ENCODE assay signal across 9 cellular contexts in genomic region chr11:17230867-17231851, GRCh38. TPM values are rescaled to one million over a fixed set of nuclear protein-coding genes. Genes with fewer than 3 reads are reported as not detected.
DNase-seq lines count a peak whose midpoint lies in the region; ATAC-seq and TF ChIP-seq lines count a peak whose summit lies in the region.
"Had no signal": no experiment of that assay in that cellular context is flagged by ENCODE, and none has a peak within 500 bp of the region (broad histone marks: within the 10 kb centered on the region; RNA-seq: fewer than 3 reads in every experiment).

No MANE protein-coding gene starts in this region.

- H3K9me3 Mint-ChIP-seq in activated CD8-positive, alpha-beta T cell treated with anti-CD3 and anti-CD28 coated beads, Interleukin-2, amount 10 ng/mL, durations not matched to agents 7 days and 5 days (ENCODE audit: insufficient read depth), result no peaks in the 10 kb centered on the region

- no peaks in the 10 kb centered on the region for H4K20me1 ChIP-seq in PC-9 (ENCODE audit: insufficient read depth)

- H3K4me1 Mint-ChIP-seq in activated CD8-positive, alpha-beta T cell treated with anti-CD3 and anti-CD28 coated beads, Interleukin-2, amount 10 ng/mL, durations not matched to agents 7 days and 5 days (ENCODE audit: low read depth), result peaks cover 18% of the 10 kb centered on the region

- TF ChIP-seq CTCF in upper lobe of right lung (IDR thresholded peaks at IDR 0.05) (no peak), PC-9 (conservative IDR thresholded peaks at IDR 0.05) (no peak)

- CTCF ChIA-PET in activated CD8-positive, alpha-beta T cell treated with anti-CD3 and anti-CD28 coated beads, Interleukin-2, amount 10 ng/mL, durations not matched to agents 7 days and 5 days (lab: Charles Lee), result interaction anchor here (0.8 to 2.3 kb wide), 33 partner anchors 9 to 430 kb away, joined by 3 to 30 read pairs (median 5); partner anchors contain the start of genes KCNJ11, NUCB2 and PIK3C2A
- CTCF ChIA-PET in PC-9 (lab: Charles Lee), result no interaction called here

- no peaks in the 10 kb centered on the region for H3K9me2 ChIP-seq in PC-9 (ENCODE audit: insufficient read depth)

- no TSS peak for BruUV-seq in PC-9 (replicated peaks; lab: Mats Ljungman, UMichigan)

- H3K4me2 ChIP-seq in PC-9, result no peak overlapping the region

- H3K36me3 ChIP-seq in upper lobe of right lung, result no peaks in the 10 kb centered on the region
- H3K36me3 ChIP-seq in PC-9 (ENCODE audit: low read depth), result no peaks in the 10 kb centered on the region

- H3K36me3 Mint-ChIP-seq in activated CD8-positive, alpha-beta T cell treated with anti-CD3 and anti-CD28 coated beads, Interleukin-2, amount 10 ng/mL, durations not matched to agents 7 days and 5 days (ENCODE audit: low read depth), result no peaks in the 10 kb centered on the region

- peak; percentile 93 for ATAC-seq in HG03196 (IDR thresholded peaks at IDR 0.05; ENCODE audit: unreplicated experiment)
- ATAC-seq in activated CD8-positive, alpha-beta T cell treated with anti-CD3 and anti-CD28 coated beads, Interleukin-2, amount 10 ng/mL, durations not matched to agents 7 days and 5 days, result peak; percentile 94
- peak; percentile 31 for ATAC-seq in upper lobe of right lung

- peak overlapping the region; percentile 50 for H3K4me3 Mint-ChIP-seq in activated CD8-positive, alpha-beta T cell treated with anti-CD3 and anti-CD28 coated beads, Interleukin-2, amount 10 ng/mL, durations not matched to agents 7 days and 5 days

- no peaks in the 10 kb centered on the region for H3K9me3 ChIP-seq in upper lobe of right lung
- no peaks in the 10 kb centered on the region for H3K9me3 ChIP-seq in PC-9 (ENCODE audit: insufficient read depth, low read depth)

- peak overlapping the region; percentile 39 for H3K27ac Mint-ChIP-seq in activated CD8-positive, alpha-beta T cell treated with anti-CD3 and anti-CD28 coated beads, Interleukin-2, amount 10 ng/mL, durations not matched to agents 7 days and 5 days

- H3K4me3 ChIP-seq in upper lobe of right lung, result no peak overlapping the region
- no peak overlapping the region for H3K4me3 ChIP-seq in PC-9

- no peak overlapping the region for H2AFZ ChIP-seq in PC-9

- no peak overlapping the region for H3K27ac ChIP-seq in upper lobe of right lung
- H3K27ac ChIP-seq in PC-9, result no peak overlapping the region
- H3K27ac ChIP-seq: C4-2B had no signal

- H3K79me2 ChIP-seq in PC-9 (ENCODE audit: low read depth), result no peaks in the 10 kb centered on the region

- DNase-seq in stimulated activated CD4-positive, alpha-beta T cell treated with anti-CD3 and anti-CD28 coated beads, Interleukin-12 subunit alpha, Interleukin-12 subunit beta, amount 100 ng/mL, for 48 hours (ENCODE audit: low read depth in 2 of 3, low spot score in 1 of 3), result peak; percentile 18 to 53 (median 27)
- no peak for DNase-seq in stimulated activated CD4-positive, alpha-beta T cell treated with anti-CD3 and anti-CD28 coated beads, Interleukin-12 subunit alpha, Interleukin-12 subunit beta, amount 100 ng/mL, for 4 hours
- peak; percentile 68 for DNase-seq in activated CD8-positive, alpha-beta T cell treated with anti-CD3 and anti-CD28 coated beads, Interleukin-2, amount 10 ng/mL, durations not matched to agents 7 days and 5 days
- DNase-seq in upper lobe of right lung (no peak), PC-9 (no peak), cerebellum (ENCODE audit: low spot score) (no peak), RKO (ENCODE audit: low spot score) (no peak)

- POLR2A ChIA-PET in activated CD8-positive, alpha-beta T cell treated with anti-CD3 and anti-CD28 coated beads, Interleukin-2, amount 10 ng/mL, durations not matched to agents 7 days and 5 days (lab: Charles Lee), result interaction anchor here (1.4 to 1.9 kb wide), 2 partner anchors 45 to 117 kb away, joined by 4 to 10 read pairs; partner anchors contain the start of gene NUCB2
- POLR2A ChIA-PET in PC-9 (lab: Charles Lee; ENCODE audit: unreplicated experiment), result no interaction called here

- peaks cover 8% of the 10 kb centered on the region for H3K27me3 Mint-ChIP-seq in activated CD8-positive, alpha-beta T cell treated with anti-CD3 and anti-CD28 coated beads, Interleukin-2, amount 10 ng/mL, durations not matched to agents 7 days and 5 days (ENCODE audit: low read depth)

- no peaks in the 10 kb centered on the region for H3K27me3 ChIP-seq in upper lobe of right lung
- no peaks in the 10 kb centered on the region for H3K27me3 ChIP-seq in PC-9 (ENCODE audit: insufficient read depth, low read depth)

- H3K4me1 ChIP-seq in upper lobe of right lung (no peaks in the 10 kb centered on the region), PC-9 (replicated peaks; ENCODE audit: insufficient read depth) (no peaks in the 10 kb centered on the region)

- H3F3A ChIP-seq in PC-9 (ENCODE audit: insufficient read depth, low read depth), result no peaks in the 10 kb centered on the region

- intact Hi-C loops in upper lobe of right lung (cut with DNase I) (no loop called here), PC-9 (cut with micrococcal nuclease; ENCODE audit: unreplicated experiment) (loop anchor here (1.0 to 5.0 kb wide), 4 partner anchors 121 to 297 kb away; partner anchors contain the start of gene NCR3LG1)

RNA-seq across cellular contexts. Expression of gene PIK3C2A, which starts 23.4 kb away (rescaled TPM):
- total RNA-seq in activated CD8-positive, alpha-beta T cell treated with anti-CD3 and anti-CD28 coated beads, Interleukin-2, amount 10 ng/mL, durations not matched to agents 7 days and 5 days, result 10 to 100 TPM; 21.5 to 24.9 TPM
- total RNA-seq in upper lobe of right lung (96.8 TPM), PC-9 (2021) (53.8 and 70.7 TPM in 2 replicates), cerebellum (57.6 TPM)

RNA-seq across cellular contexts. Expression of gene NUCB2, which starts 45.4 kb away (rescaled TPM):
- total RNA-seq in activated CD8-positive, alpha-beta T cell treated with anti-CD3 and anti-CD28 coated beads, Interleukin-2, amount 10 ng/mL, durations not matched to agents 7 days and 5 days, result 100 to 1,000 TPM; 187 to 210 TPM
- 69.4 TPM for total RNA-seq in upper lobe of right lung
- 22.4 and 29.7 TPM in 2 replicates for total RNA-seq in PC-9 (2021)
- 59.6 TPM for total RNA-seq in cerebellum

Comparison
In these comparisons a context has a peak if more than half of its experiments do, and no peak if none do; other contexts are left out.
1. DNase-seq: peak in stimulated activated CD4-positive, alpha-beta T cell treated with anti-CD3 and anti-CD28 coated beads, Interleukin-12 subunit alpha, Interleukin-12 subunit beta, amount 100 ng/mL, for 48 hours (3 of 3) and activated CD8-positive, alpha-beta T cell treated with anti-CD3 and anti-CD28 coated beads, Interleukin-2, amount 10 ng/mL, durations not matched to agents 7 days and 5 days (single experiment); none in stimulated activated CD4-positive, alpha-beta T cell treated with anti-CD3 and anti-CD28 coated beads, Interleukin-12 subunit alpha, Interleukin-12 subunit beta, amount 100 ng/mL, for 4 hours (single experiment), upper lobe of right lung (single experiment), PC-9 (0 of 2), cerebellum (single experiment) and RKO (single experiment).
2. ATAC-seq: peak in every context shown above with its lines; median percentile 94 in activated CD8-positive, alpha-beta T cell treated with anti-CD3 and anti-CD28 coated beads, Interleukin-2, amount 10 ng/mL, durations not matched to agents 7 days and 5 days; 93 in HG03196; 31 in upper lobe of right lung.